ENCODE assay signal across 1 cellular context in genomic region chr6:110814488-110815259, GRCh38.
TF ChIP-seq lines count a peak whose summit lies in the region.

No MANE protein-coding gene starts in this region.

TF ChIP-seq in HEK293, 187 proteins besides CTCF, POLR2A, EP300 and RAD21 (continued from another document and continues in another):
- TF ChIP-seq, protein P1, sequence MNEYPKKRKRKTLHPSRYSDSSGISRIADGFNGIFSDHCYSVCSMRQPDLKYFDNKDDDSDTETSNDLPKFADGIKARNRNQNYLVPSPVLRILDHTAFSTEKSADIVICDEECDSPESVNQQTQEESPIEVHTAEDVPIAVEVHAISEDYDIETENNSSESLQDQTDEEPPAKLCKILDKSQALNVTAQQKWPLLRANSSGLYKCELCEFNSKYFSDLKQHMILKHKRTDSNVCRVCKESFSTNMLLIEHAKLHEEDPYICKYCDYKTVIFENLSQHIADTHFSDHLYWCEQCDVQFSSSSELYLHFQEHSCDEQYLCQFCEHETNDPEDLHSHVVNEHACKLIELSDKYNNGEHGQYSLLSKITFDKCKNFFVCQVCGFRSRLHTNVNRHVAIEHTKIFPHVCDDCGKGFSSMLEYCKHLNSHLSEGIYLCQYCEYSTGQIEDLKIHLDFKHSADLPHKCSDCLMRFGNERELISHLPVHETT (tag by site-specific recombination; IDR thresholded peaks at IDR 0.05) = no peak
- no peak for TF ChIP-seq ELK4 (IDR thresholded peaks at IDR 0.05; ENCODE audit: borderline replicate concordance, low read depth, low read length)
- TF ChIP-seq, protein P2, sequence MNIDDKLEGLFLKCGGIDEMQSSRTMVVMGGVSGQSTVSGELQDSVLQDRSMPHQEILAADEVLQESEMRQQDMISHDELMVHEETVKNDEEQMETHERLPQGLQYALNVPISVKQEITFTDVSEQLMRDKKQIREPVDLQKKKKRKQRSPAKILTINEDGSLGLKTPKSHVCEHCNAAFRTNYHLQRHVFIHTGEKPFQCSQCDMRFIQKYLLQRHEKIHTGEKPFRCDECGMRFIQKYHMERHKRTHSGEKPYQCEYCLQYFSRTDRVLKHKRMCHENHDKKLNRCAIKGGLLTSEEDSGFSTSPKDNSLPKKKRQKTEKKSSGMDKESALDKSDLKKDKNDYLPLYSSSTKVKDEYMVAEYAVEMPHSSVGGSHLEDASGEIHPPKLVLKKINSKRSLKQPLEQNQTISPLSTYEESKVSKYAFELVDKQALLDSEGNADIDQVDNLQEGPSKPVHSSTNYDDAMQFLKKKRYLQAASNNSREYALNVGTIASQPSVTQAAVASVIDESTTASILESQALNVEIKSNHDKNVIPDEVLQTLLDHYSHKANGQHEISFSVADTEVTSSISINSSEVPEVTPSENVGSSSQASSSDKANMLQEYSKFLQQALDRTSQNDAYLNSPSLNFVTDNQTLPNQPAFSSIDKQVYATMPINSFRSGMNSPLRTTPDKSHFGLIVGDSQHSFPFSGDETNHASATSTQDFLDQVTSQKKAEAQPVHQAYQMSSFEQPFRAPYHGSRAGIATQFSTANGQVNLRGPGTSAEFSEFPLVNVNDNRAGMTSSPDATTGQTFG (tag by site-specific recombination; IDR thresholded peaks at IDR 0.05; ENCODE audit: borderline replicate concordance) = no peak
- no peak for TF ChIP-seq ZBTB17 (tag by site-specific recombination; IDR thresholded peaks at IDR 0.05)
- TF ChIP-seq SCRT1 (tag by site-specific recombination; IDR thresholded peaks at IDR 0.05; ENCODE audit: borderline replicate concordance) = no peak
- TF ChIP-seq, protein P3, sequence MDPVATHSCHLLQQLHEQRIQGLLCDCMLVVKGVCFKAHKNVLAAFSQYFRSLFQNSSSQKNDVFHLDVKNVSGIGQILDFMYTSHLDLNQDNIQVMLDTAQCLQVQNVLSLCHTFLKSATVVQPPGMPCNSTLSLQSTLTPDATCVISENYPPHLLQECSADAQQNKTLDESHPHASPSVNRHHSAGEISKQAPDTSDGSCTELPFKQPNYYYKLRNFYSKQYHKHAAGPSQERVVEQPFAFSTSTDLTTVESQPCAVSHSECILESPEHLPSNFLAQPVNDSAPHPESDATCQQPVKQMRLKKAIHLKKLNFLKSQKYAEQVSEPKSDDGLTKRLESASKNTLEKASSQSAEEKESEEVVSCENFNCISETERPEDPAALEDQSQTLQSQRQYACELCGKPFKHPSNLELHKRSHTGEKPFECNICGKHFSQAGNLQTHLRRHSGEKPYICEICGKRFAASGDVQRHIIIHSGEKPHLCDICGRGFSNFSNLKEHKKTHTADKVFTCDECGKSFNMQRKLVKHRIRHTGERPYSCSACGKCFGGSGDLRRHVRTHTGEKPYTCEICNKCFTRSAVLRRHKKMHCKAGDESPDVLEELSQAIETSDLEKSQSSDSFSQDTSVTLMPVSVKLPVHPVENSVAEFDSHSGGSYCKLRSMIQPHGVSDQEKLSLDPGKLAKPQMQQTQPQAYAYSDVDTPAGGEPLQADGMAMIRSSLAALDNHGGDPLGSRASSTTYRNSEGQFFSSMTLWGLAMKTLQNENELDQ (tag by site-specific recombination; IDR thresholded peaks at IDR 0.05; ENCODE audit: low read depth) = no peak
- no peak for TF ChIP-seq ZNF514 (tag by site-specific recombination; IDR thresholded peaks at IDR 0.05)
- no peak for TF ChIP-seq ZNF843 (tag by site-specific recombination; IDR thresholded peaks at IDR 0.05)
- no peak for TF ChIP-seq ZNF223 (tag by site-specific recombination; IDR thresholded peaks at IDR 0.05)
- peak; percentile 84 for TF ChIP-seq ZNF335 (tag by site-specific recombination; conservative IDR thresholded peaks at IDR 0.05)
- no peak for TF ChIP-seq ZNF626 (tag by site-specific recombination; IDR thresholded peaks at IDR 0.05)
- peak; percentile 97 for TF ChIP-seq ZIC2 (tag by site-specific recombination; IDR thresholded peaks at IDR 0.05)
- TF ChIP-seq ZNF211 (tag by site-specific recombination; IDR thresholded peaks at IDR 0.05; ENCODE audit: low read depth) = no peak
- no peak for TF ChIP-seq REPIN1 (tag by site-specific recombination; IDR thresholded peaks at IDR 0.05; ENCODE audit: low read depth)
- TF ChIP-seq ZNF146 (tag by site-specific recombination; IDR thresholded peaks at IDR 0.05) = no peak
- TF ChIP-seq INSM2 (tag by site-specific recombination; IDR thresholded peaks at IDR 0.05) = no peak
- no peak for TF ChIP-seq ZSCAN16 (tag by site-specific recombination; IDR thresholded peaks at IDR 0.05)
- no peak for TF ChIP-seq ZNF529 (tag by site-specific recombination; IDR thresholded peaks at IDR 0.05; ENCODE audit: insufficient replicate concordance)
- TF ChIP-seq ZNF660 (tag by site-specific recombination; IDR thresholded peaks at IDR 0.05) = 0 out of 2 replicates have a peak, but pooled peaks have one; percentile 25
- no peak for TF ChIP-seq ZNF214 (tag by site-specific recombination; IDR thresholded peaks at IDR 0.05; ENCODE audit: borderline replicate concordance)
- TF ChIP-seq ZNF433 (tag by site-specific recombination; IDR thresholded peaks at IDR 0.05; ENCODE audit: low read depth) = no peak
- TF ChIP-seq ZNF350 (tag by site-specific recombination; IDR thresholded peaks at IDR 0.05) = no peak
- TF ChIP-seq BCL11A (tag by site-specific recombination; IDR thresholded peaks at IDR 0.05; ENCODE audit: low read depth) = no peak
- TF ChIP-seq, protein P4, sequence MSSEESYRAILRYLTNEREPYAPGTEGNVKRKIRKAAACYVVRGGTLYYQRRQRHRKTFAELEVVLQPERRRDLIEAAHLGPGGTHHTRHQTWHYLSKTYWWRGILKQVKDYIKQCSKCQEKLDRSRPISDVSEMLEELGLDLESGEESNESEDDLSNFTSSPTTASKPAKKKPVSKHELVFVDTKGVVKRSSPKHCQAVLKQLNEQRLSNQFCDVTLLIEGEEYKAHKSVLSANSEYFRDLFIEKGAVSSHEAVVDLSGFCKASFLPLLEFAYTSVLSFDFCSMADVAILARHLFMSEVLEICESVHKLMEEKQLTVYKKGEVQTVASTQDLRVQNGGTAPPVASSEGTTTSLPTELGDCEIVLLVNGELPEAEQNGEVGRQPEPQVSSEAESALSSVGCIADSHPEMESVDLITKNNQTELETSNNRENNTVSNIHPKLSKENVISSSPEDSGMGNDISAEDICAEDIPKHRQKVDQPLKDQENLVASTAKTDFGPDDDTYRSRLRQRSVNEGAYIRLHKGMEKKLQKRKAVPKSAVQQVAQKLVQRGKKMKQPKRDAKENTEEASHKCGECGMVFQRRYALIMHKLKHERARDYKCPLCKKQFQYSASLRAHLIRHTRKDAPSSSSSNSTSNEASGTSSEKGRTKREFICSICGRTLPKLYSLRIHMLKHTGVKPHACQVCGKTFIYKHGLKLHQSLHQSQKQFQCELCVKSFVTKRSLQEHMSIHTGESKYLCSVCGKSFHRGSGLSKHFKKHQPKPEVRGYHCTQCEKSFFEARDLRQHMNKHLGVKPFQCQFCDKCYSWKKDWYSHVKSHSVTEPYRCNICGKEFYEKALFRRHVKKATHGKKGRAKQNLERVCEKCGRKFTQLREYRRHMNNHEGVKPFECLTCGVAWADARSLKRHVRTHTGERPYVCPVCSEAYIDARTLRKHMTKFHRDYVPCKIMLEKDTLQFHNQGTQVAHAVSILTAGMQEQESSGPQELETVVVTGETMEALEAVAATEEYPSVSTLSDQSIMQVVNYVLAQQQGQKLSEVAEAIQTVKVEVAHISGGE (tag by site-specific recombination; conservative IDR thresholded peaks at IDR 0.05; ENCODE audit: low read depth) = no peak
- TF ChIP-seq KLF7 (tag by site-specific recombination; IDR thresholded peaks at IDR 0.05; ENCODE audit: borderline replicate concordance) = no peak
- no peak for TF ChIP-seq ZNF24 (tag by site-specific recombination; IDR thresholded peaks at IDR 0.05)
- no peak for TF ChIP-seq ZNF670 (tag by site-specific recombination; IDR thresholded peaks at IDR 0.05; ENCODE audit: low read depth)
- TF ChIP-seq ZNF248 (tag by site-specific recombination; IDR thresholded peaks at IDR 0.05) = no peak
- TF ChIP-seq ZNF292 (tag by site-specific recombination; IDR thresholded peaks at IDR 0.05; ENCODE audit: borderline replicate concordance, low read depth) = no peak
- TF ChIP-seq YY2 (tag by site-specific recombination; IDR thresholded peaks at IDR 0.05) = no peak
- TF ChIP-seq, protein P5, sequence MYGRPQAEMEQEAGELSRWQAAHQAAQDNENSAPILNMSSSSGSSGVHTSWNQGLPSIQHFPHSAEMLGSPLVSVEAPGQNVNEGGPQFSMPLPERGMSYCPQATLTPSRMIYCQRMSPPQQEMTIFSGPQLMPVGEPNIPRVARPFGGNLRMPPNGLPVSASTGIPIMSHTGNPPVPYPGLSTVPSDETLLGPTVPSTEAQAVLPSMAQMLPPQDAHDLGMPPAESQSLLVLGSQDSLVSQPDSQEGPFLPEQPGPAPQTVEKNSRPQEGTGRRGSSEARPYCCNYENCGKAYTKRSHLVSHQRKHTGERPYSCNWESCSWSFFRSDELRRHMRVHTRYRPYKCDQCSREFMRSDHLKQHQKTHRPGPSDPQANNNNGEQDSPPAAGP (tag by site-specific recombination; IDR thresholded peaks at IDR 0.05) = peak; percentile 43; the same call in 1 of the 2 replicates
- no peak for TF ChIP-seq ZNF169 (tag by site-specific recombination; IDR thresholded peaks at IDR 0.05)
- 0 out of 2 replicates have a peak, but pooled peaks have one; percentile 41 for TF ChIP-seq HOXD13 (CRISPR knock-in tag; IDR thresholded peaks at IDR 0.05; ENCODE audit: borderline replicate concordance)
- no peak; the same call in 1 of the 2 replicates for TF ChIP-seq ZEB2 (tag by site-specific recombination; IDR thresholded peaks at IDR 0.05)
- no peak for TF ChIP-seq ZNF311 (tag by site-specific recombination; IDR thresholded peaks at IDR 0.05; ENCODE audit: borderline replicate concordance)
- TF ChIP-seq ZNF777 (tag by site-specific recombination; IDR thresholded peaks at IDR 0.05; ENCODE audit: borderline replicate concordance) = no peak
- TF ChIP-seq ZNF394 (tag by site-specific recombination; IDR thresholded peaks at IDR 0.05; ENCODE audit: borderline replicate concordance) = no peak
- no peak for TF ChIP-seq ZNF623 (tag by site-specific recombination; IDR thresholded peaks at IDR 0.05)
- peak; percentile 80; the same call in 1 of the 2 replicates for TF ChIP-seq ZNF610 (tag by site-specific recombination; IDR thresholded peaks at IDR 0.05; ENCODE audit: borderline replicate concordance)
- no peak for TF ChIP-seq SALL2 (tag by site-specific recombination; IDR thresholded peaks at IDR 0.05; ENCODE audit: borderline replicate concordance)
- TF ChIP-seq, protein P6, sequence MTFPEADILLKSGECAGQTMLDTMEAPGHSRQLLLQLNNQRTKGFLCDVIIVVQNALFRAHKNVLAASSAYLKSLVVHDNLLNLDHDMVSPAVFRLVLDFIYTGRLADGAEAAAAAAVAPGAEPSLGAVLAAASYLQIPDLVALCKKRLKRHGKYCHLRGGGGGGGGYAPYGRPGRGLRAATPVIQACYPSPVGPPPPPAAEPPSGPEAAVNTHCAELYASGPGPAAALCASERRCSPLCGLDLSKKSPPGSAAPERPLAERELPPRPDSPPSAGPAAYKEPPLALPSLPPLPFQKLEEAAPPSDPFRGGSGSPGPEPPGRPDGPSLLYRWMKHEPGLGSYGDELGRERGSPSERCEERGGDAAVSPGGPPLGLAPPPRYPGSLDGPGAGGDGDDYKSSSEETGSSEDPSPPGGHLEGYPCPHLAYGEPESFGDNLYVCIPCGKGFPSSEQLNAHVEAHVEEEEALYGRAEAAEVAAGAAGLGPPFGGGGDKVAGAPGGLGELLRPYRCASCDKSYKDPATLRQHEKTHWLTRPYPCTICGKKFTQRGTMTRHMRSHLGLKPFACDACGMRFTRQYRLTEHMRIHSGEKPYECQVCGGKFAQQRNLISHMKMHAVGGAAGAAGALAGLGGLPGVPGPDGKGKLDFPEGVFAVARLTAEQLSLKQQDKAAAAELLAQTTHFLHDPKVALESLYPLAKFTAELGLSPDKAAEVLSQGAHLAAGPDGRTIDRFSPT (tag by site-specific recombination; IDR thresholded peaks at IDR 0.05) = peak; percentile 21; the same call in 1 of the 2 replicates
- TF ChIP-seq GLIS2 (tag by site-specific recombination; IDR thresholded peaks at IDR 0.05) = peak; percentile 97
- no peak for TF ChIP-seq ZNF544 (tag by site-specific recombination; IDR thresholded peaks at IDR 0.05)
- TF ChIP-seq, protein P7, sequence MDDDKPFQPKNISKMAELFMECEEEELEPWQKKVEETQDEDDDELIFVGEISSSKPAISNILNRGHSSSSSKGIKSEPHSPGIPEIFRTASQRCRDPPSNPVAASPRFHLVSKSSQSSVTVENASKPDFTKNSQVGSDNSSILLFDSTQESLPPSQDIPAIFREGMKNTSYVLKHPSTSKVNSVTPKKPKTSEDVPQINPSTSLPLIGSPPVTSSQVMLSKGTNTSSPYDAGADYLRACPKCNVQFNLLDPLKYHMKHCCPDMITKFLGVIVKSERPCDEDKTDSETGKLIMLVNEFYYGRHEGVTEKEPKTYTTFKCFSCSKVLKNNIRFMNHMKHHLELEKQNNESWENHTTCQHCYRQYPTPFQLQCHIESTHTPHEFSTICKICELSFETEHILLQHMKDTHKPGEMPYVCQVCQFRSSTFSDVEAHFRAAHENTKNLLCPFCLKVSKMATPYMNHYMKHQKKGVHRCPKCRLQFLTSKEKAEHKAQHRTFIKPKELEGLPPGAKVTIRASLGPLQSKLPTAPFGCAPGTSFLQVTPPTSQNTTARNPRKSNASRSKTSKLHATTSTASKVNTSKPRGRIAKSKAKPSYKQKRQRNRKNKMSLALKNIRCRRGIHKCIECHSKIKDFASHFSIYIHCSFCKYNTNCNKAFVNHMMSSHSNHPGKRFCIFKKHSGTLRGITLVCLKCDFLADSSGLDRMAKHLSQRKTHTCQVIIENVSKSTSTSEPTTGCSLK (tag by site-specific recombination; IDR thresholded peaks at IDR 0.05) = no peak
- no peak for TF ChIP-seq ZFP69B (tag by site-specific recombination; IDR thresholded peaks at IDR 0.05)
- TF ChIP-seq ZBTB7A (tag by site-specific recombination; IDR thresholded peaks at IDR 0.05; ENCODE audit: low read depth) = 0 out of 2 replicates have a peak, but pooled peaks have one; percentile 48
- no peak for TF ChIP-seq ZNF354C (tag by site-specific recombination; IDR thresholded peaks at IDR 0.05; ENCODE audit: borderline replicate concordance, low read depth)
- no peak for TF ChIP-seq ZNF654 (tag by site-specific recombination; IDR thresholded peaks at IDR 0.05; ENCODE audit: low read depth)
